In the genomic region with DNA sequence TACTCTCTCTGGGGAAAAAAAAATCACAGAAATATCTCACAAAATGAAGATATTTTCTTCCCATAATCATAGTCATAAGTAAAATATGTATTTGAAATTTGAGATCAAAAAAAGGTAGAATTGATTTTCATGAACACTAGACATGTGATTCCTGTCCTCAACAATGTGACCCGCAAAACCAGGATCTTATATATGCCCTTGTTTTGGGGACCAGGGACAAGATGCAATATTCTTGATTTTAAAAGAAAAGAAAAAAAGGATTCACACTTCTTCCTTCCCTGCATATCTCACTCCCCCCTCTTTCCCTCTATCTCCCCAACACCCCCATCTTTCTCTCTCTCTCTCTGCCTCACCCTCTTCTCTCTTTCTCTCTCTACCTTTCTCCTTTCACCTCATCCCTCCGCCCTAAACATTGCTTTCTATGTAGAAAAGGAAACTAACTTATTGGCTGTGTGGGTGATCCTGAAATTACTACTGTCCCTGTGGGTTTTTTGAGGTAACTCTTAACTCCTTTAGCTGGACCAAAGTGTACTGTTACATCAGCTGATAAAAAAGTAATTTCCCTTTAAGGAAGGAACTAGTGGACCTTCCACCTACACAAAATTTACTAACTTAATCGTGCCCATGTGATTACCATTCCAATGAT, we compare ENCODE assay signal across 1 cellular context.
TF ChIP-seq lines count a peak whose summit lies in the region.

No MANE protein-coding gene starts in this region.

TF ChIP-seq in GM12878, 131 proteins besides CTCF, POLR2A, EP300 and RAD21:
- peak; percentile 38; the same call in 1 of the 2 replicates for TF ChIP-seq JUNB (IDR thresholded peaks at IDR 0.05)
- TF ChIP-seq BRCA1 (IDR thresholded peaks at IDR 0.05; ENCODE audit: low read depth, low read length): no peak
- TF ChIP-seq RUNX3 (IDR thresholded peaks at IDR 0.05; ENCODE audit: low read length): peak; percentile 59
- TF ChIP-seq CHD2 (IDR thresholded peaks at IDR 0.05; ENCODE audit: borderline replicate concordance, low read depth, low read length): no peak
- TF ChIP-seq, protein P1, sequence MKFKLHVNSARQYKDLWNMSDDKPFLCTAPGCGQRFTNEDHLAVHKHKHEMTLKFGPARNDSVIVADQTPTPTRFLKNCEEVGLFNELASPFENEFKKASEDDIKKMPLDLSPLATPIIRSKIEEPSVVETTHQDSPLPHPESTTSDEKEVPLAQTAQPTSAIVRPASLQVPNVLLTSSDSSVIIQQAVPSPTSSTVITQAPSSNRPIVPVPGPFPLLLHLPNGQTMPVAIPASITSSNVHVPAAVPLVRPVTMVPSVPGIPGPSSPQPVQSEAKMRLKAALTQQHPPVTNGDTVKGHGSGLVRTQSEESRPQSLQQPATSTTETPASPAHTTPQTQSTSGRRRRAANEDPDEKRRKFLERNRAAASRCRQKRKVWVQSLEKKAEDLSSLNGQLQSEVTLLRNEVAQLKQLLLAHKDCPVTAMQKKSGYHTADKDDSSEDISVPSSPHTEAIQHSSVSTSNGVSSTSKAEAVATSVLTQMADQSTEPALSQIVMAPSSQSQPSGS (IDR thresholded peaks at IDR 0.05; ENCODE audit: low read length): no peak
- TF ChIP-seq, protein P2, sequence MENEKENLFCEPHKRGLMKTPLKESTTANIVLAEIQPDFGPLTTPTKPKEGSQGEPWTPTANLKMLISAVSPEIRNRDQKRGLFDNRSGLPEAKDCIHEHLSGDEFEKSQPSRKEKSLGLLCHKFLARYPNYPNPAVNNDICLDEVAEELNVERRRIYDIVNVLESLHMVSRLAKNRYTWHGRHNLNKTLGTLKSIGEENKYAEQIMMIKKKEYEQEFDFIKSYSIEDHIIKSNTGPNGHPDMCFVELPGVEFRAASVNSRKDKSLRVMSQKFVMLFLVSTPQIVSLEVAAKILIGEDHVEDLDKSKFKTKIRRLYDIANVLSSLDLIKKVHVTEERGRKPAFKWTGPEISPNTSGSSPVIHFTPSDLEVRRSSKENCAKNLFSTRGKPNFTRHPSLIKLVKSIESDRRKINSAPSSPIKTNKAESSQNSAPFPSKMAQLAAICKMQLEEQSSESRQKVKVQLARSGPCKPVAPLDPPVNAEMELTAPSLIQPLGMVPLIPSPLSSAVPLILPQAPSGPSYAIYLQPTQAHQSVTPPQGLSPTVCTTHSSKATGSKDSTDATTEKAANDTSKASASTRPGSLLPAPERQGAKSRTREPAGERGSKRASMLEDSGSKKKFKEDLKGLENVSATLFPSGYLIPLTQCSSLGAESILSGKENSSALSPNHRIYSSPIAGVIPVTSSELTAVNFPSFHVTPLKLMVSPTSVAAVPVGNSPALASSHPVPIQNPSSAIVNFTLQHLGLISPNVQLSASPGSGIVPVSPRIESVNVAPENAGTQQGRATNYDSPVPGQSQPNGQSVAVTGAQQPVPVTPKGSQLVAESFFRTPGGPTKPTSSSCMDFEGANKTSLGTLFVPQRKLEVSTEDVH (IDR thresholded peaks at IDR 0.05; ENCODE audit: low read depth, partially characterized antibody): no peak
- TF ChIP-seq, protein P3, sequence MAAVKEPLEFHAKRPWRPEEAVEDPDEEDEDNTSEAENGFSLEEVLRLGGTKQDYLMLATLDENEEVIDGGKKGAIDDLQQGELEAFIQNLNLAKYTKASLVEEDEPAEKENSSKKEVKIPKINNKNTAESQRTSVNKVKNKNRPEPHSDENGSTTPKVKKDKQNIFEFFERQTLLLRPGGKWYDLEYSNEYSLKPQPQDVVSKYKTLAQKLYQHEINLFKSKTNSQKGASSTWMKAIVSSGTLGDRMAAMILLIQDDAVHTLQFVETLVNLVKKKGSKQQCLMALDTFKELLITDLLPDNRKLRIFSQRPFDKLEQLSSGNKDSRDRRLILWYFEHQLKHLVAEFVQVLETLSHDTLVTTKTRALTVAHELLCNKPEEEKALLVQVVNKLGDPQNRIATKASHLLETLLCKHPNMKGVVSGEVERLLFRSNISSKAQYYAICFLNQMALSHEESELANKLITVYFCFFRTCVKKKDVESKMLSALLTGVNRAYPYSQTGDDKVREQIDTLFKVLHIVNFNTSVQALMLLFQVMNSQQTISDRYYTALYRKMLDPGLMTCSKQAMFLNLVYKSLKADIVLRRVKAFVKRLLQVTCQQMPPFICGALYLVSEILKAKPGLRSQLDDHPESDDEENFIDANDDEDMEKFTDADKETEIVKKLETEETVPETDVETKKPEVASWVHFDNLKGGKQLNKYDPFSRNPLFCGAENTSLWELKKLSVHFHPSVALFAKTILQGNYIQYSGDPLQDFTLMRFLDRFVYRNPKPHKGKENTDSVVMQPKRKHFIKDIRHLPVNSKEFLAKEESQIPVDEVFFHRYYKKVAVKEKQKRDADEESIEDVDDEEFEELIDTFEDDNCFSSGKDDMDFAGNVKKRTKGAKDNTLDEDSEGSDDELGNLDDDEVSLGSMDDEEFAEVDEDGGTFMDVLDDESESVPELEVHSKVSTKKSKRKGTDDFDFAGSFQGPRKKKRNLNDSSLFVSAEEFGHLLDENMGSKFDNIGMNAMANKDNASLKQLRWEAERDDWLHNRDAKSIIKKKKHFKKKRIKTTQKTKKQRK (IDR thresholded peaks at IDR 0.05; ENCODE audit: low read depth, low read length): no peak
- TF ChIP-seq WRNIP1 (IDR thresholded peaks at IDR 0.05; ENCODE audit: borderline replicate concordance, low read depth, low read length): no peak
- TF ChIP-seq DPF2 (IDR thresholded peaks at IDR 0.05): no peak
- TF ChIP-seq KDM1A (IDR thresholded peaks at IDR 0.05; ENCODE audit: borderline replicate concordance): no peak
